ENCODE assay signal across 1 cellular context in the genomic region with DNA sequence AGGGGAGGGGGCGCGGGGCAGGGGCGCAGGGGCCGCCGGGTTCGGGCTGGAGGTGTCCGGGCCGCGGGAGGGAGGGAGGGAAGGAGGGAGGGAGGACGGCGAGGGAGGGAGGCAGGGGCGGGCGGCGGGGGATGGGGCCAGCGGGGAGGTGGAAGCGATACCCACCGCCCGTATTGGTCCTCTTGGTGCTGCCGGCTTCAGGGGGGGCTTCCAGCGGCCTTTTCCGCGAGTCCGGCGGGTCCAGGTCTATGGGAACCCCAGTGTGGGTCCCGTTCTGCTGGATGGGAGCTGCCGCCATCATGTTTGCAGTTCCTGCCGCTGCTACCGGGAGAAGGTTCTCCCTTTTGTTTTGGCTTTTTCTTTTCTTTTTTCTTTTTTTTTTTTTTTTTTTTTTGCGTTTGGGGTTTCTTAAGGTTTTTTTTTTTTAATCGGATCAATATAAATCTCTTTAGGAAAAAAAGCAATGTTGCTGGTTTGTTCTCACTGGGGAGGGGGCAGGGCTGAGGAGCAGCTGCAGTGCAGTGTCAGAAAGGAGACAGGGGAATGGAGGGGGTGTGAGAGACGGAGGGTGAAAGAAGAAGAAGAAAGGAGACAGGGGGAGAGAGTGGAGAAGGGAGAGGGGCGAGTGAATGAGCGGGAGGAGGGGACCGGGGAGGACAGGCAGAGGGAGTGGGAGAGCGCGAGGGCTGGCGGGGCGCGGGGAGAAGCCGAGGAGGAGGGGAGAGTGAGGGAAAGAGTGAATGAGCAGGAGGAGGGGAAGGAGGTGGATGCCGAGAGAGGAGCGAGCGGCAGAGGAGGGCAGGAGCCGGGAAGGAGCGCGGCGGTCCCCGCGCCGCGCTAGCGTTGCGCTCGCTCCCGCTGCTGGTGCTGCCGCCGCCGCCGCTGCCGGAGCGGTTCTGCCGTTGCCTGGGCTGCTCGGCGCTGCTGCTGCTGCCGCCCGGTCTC.
TF ChIP-seq lines count a peak whose summit lies in the region.

A gene with protein sequence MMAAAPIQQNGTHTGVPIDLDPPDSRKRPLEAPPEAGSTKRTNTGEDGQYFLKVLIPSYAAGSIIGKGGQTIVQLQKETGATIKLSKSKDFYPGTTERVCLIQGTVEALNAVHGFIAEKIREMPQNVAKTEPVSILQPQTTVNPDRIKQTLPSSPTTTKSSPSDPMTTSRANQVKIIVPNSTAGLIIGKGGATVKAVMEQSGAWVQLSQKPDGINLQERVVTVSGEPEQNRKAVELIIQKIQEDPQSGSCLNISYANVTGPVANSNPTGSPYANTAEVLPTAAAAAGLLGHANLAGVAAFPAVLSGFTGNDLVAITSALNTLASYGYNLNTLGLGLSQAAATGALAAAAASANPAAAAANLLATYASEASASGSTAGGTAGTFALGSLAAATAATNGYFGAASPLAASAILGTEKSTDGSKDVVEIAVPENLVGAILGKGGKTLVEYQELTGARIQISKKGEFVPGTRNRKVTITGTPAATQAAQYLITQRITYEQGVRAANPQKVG (minus strand): TSS at position 898 of the 945 bp plus-strand sequence. CDS start 597 bp downstream, at position 301.

TF ChIP-seq in HEK293, 187 proteins besides CTCF, POLR2A, EP300 and RAD21 (continued from another document and continues in another):
- TF ChIP-seq, protein P1, sequence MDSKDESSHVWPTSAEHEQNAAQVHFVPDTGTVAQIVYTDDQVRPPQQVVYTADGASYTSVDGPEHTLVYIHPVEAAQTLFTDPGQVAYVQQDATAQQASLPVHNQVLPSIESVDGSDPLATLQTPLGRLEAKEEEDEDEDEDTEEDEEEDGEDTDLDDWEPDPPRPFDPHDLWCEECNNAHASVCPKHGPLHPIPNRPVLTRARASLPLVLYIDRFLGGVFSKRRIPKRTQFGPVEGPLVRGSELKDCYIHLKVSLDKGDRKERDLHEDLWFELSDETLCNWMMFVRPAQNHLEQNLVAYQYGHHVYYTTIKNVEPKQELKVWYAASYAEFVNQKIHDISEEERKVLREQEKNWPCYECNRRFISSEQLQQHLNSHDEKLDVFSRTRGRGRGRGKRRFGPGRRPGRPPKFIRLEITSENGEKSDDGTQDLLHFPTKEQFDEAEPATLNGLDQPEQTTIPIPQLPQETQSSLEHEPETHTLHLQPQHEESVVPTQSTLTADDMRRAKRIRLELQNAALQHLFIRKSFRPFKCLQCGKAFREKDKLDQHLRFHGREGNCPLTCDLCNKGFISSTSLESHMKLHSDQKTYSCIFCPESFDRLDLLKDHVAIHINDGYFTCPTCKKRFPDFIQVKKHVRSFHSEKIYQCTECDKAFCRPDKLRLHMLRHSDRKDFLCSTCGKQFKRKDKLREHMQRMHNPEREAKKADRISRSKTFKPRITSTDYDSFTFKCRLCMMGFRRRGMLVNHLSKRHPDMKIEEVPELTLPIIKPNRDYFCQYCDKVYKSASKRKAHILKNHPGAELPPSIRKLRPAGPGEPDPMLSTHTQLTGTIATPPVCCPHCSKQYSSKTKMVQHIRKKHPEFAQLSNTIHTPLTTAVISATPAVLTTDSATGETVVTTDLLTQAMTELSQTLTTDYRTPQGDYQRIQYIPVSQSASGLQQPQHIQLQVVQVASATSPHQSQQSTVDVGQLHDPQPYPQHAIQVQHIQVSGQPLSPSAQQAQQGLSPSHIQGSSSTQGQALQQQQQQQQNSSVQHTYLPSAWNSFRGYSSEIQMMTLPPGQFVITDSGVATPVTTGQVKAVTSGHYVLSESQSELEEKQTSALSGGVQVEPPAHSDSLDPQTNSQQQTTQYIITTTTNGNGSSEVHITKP (tag by site-specific recombination; IDR thresholded peaks at IDR 0.05), result peak; percentile 80
- TF ChIP-seq TRIM28 (IDR thresholded peaks at IDR 0.05; ENCODE audit: borderline replicate concordance, low read length) (no peak), ZNF529 (tag by site-specific recombination; IDR thresholded peaks at IDR 0.05; ENCODE audit: insufficient replicate concordance) (no peak), KLF8 (tag by site-specific recombination; IDR thresholded peaks at IDR 0.05) (peak; percentile 77), GLIS1 (tag by site-specific recombination; IDR thresholded peaks at IDR 0.05) (no peak), ZNF530 (tag by site-specific recombination; IDR thresholded peaks at IDR 0.05; ENCODE audit: low read depth) (no peak), ZNF837 (tag by site-specific recombination; IDR thresholded peaks at IDR 0.05) (no peak), ZNF366 (tag by site-specific recombination; conservative IDR thresholded peaks at IDR 0.05) (peak; percentile 90), KLF16 (tag by site-specific recombination; IDR thresholded peaks at IDR 0.05) (peak; percentile 85), KLF9 (tag by site-specific recombination; IDR thresholded peaks at IDR 0.05; ENCODE audit: low read depth) (peak; percentile 48; the same call in 1 of the 2 replicates), ZNF76 (tag by site-specific recombination; IDR thresholded peaks at IDR 0.05; ENCODE audit: borderline replicate concordance, low read depth) (no peak), KLF1 (tag by site-specific recombination; IDR thresholded peaks at IDR 0.05) (no peak), ZNF302 (tag by site-specific recombination; IDR thresholded peaks at IDR 0.05; ENCODE audit: low read depth) (no peak), OSR2 (tag by site-specific recombination; IDR thresholded peaks at IDR 0.05) (no peak)
- TF ChIP-seq, protein P2, sequence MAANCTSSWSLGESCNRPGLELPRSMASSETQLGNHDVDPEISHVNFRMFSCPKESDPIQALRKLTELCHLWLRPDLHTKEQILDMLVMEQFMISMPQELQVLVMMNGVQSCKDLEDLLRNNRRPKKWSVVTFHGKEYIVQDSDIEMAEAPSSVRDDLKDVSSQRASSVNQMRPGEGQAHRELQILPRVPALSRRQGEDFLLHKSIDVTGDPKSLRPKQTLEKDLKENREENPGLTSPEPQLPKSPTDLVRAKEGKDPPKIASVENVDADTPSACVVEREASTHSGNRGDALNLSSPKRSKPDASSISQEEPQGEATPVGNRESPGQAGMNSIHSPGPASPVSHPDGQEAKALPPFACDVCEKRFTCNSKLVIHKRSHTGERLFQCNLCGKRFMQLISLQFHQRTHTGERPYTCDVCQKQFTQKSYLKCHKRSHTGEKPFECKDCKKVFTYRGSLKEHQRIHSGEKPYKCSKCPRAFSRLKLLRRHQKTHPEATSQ (tag by site-specific recombination; IDR thresholded peaks at IDR 0.05), result peak; percentile 19; the same call in 1 of the 2 replicates
- TF ChIP-seq, protein P3, sequence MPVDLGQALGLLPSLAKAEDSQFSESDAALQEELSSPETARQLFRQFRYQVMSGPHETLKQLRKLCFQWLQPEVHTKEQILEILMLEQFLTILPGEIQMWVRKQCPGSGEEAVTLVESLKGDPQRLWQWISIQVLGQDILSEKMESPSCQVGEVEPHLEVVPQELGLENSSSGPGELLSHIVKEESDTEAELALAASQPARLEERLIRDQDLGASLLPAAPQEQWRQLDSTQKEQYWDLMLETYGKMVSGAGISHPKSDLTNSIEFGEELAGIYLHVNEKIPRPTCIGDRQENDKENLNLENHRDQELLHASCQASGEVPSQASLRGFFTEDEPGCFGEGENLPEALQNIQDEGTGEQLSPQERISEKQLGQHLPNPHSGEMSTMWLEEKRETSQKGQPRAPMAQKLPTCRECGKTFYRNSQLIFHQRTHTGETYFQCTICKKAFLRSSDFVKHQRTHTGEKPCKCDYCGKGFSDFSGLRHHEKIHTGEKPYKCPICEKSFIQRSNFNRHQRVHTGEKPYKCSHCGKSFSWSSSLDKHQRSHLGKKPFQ (tag by site-specific recombination; IDR thresholded peaks at IDR 0.05), result 0 out of 2 replicates have a peak, but pooled peaks have one; percentile 27
- TF ChIP-seq, protein P4, sequence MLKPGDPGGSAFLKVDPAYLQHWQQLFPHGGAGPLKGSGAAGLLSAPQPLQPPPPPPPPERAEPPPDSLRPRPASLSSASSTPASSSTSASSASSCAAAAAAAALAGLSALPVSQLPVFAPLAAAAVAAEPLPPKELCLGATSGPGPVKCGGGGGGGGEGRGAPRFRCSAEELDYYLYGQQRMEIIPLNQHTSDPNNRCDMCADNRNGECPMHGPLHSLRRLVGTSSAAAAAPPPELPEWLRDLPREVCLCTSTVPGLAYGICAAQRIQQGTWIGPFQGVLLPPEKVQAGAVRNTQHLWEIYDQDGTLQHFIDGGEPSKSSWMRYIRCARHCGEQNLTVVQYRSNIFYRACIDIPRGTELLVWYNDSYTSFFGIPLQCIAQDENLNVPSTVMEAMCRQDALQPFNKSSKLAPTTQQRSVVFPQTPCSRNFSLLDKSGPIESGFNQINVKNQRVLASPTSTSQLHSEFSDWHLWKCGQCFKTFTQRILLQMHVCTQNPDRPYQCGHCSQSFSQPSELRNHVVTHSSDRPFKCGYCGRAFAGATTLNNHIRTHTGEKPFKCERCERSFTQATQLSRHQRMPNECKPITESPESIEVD (tag by site-specific recombination; IDR thresholded peaks at IDR 0.05), result no peak
- TF ChIP-seq, protein P5, sequence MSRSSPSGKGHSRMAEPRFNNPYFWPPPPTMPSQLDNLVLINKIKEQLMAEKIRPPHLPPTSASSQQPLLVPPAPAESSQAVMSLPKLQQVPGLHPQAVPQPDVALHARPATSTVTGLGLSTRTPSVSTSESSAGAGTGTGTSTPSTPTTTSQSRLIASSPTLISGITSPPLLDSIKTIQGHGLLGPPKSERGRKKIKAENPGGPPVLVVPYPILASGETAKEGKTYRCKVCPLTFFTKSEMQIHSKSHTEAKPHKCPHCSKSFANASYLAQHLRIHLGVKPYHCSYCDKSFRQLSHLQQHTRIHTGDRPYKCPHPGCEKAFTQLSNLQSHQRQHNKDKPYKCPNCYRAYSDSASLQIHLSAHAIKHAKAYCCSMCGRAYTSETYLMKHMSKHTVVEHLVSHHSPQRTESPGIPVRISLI (tag by site-specific recombination; IDR thresholded peaks at IDR 0.05), result 0 out of 2 replicates have a peak, but pooled peaks have one; percentile 20
- TF ChIP-seq, protein P6, sequence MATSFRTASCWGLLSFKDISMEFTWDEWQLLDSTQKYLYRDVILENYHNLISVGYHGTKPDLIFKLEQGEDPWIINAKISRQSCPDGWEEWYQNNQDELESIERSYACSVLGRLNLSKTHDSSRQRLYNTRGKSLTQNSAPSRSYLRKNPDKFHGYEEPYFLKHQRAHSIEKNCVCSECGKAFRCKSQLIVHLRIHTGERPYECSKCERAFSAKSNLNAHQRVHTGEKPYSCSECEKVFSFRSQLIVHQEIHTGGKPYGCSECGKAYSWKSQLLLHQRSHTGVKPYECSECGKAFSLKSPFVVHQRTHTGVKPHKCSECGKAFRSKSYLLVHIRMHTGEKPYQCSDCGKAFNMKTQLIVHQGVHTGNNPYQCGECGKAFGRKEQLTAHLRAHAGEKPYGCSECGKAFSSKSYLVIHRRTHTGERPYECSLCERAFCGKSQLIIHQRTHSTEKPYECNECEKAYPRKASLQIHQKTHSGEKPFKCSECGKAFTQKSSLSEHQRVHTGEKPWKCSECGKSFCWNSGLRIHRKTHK (tag by site-specific recombination; IDR thresholded peaks at IDR 0.05), result no peak
- TF ChIP-seq, protein P7, sequence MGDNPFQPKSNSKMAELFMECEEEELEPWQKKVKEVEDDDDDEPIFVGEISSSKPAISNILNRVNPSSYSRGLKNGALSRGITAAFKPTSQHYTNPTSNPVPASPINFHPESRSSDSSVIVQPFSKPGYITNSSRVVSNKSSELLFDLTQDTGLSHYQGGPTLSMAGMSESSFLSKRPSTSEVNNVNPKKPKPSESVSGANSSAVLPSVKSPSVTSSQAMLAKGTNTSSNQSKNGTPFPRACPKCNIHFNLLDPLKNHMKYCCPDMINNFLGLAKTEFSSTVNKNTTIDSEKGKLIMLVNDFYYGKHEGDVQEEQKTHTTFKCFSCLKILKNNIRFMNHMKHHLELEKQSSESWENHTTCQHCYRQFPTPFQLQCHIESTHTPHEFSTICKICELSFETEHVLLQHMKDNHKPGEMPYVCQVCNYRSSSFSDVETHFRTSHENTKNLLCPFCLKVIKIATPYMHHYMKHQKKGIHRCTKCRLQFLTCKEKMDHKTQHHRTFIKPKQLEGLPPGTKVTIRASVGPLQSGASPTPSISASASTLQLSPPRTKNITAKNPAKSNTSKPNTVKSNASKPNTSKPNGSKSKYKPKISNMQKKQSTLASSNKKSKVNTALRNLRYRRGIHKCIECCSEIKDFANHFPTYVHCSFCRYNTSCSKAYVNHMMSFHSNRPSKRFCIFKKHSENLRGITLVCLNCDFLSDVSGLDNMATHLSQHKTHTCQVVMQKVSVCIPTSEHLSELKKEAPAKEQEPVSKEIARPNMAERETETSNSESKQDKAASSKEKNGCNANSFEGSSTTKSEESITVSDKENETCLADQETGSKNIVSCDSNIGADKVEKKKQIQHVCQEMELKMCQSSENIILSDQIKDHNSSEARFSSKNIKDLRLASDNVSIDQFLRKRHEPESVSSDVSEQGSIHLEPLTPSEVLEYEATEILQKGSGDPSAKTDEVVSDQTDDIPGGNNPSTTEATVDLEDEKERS (tag by site-specific recombination; IDR thresholded peaks at IDR 0.05), result no peak
- TF ChIP-seq, protein P8, sequence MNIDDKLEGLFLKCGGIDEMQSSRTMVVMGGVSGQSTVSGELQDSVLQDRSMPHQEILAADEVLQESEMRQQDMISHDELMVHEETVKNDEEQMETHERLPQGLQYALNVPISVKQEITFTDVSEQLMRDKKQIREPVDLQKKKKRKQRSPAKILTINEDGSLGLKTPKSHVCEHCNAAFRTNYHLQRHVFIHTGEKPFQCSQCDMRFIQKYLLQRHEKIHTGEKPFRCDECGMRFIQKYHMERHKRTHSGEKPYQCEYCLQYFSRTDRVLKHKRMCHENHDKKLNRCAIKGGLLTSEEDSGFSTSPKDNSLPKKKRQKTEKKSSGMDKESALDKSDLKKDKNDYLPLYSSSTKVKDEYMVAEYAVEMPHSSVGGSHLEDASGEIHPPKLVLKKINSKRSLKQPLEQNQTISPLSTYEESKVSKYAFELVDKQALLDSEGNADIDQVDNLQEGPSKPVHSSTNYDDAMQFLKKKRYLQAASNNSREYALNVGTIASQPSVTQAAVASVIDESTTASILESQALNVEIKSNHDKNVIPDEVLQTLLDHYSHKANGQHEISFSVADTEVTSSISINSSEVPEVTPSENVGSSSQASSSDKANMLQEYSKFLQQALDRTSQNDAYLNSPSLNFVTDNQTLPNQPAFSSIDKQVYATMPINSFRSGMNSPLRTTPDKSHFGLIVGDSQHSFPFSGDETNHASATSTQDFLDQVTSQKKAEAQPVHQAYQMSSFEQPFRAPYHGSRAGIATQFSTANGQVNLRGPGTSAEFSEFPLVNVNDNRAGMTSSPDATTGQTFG (tag by site-specific recombination; IDR thresholded peaks at IDR 0.05; ENCODE audit: borderline replicate concordance), result no peak
- TF ChIP-seq, protein P9, sequence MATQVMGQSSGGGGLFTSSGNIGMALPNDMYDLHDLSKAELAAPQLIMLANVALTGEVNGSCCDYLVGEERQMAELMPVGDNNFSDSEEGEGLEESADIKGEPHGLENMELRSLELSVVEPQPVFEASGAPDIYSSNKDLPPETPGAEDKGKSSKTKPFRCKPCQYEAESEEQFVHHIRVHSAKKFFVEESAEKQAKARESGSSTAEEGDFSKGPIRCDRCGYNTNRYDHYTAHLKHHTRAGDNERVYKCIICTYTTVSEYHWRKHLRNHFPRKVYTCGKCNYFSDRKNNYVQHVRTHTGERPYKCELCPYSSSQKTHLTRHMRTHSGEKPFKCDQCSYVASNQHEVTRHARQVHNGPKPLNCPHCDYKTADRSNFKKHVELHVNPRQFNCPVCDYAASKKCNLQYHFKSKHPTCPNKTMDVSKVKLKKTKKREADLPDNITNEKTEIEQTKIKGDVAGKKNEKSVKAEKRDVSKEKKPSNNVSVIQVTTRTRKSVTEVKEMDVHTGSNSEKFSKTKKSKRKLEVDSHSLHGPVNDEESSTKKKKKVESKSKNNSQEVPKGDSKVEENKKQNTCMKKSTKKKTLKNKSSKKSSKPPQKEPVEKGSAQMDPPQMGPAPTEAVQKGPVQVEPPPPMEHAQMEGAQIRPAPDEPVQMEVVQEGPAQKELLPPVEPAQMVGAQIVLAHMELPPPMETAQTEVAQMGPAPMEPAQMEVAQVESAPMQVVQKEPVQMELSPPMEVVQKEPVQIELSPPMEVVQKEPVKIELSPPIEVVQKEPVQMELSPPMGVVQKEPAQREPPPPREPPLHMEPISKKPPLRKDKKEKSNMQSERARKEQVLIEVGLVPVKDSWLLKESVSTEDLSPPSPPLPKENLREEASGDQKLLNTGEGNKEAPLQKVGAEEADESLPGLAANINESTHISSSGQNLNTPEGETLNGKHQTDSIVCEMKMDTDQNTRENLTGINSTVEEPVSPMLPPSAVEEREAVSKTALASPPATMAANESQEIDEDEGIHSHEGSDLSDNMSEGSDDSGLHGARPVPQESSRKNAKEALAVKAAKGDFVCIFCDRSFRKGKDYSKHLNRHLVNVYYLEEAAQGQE (tag by site-specific recombination; IDR thresholded peaks at IDR 0.05), result peak; percentile 55; the same call in 1 of the 2 replicates
